In genomic region chr1:109821831-109822745, GRCh38 we compare ENCODE assay signal across 9 cellular contexts. TPM values are rescaled to one million over a fixed set of nuclear protein-coding genes. Genes with fewer than 3 reads are reported as not detected.
DNase-seq lines count a peak whose midpoint lies in the region; ATAC-seq and TF ChIP-seq lines count a peak whose summit lies in the region.
"Had no signal": no experiment of that assay in that cellular context is flagged by ENCODE, and none has a peak within 500 bp of the region (broad histone marks: within the 10 kb centered on the region; RNA-seq: fewer than 3 reads in every experiment).

No MANE protein-coding gene starts in this region.

- no peaks in the 10 kb centered on the region for H3K36me3 Mint-ChIP-seq in activated T-cell treated with anti-CD3 and anti-CD28 coated beads, Interleukin-2, amount 50 U/mL, for 72 hours (ENCODE audit: insufficient read depth in 2 of 2)
- no peaks in the 10 kb centered on the region for H3K36me3 Mint-ChIP-seq in activated T-cell treated with anti-CD3 and anti-CD28 coated beads, Interleukin-2, amount 50 U/mL, for 4 hours (ENCODE audit: insufficient read depth)
- H3K36me3 Mint-ChIP-seq in activated T-helper 2 cell treated with anti-CD3 and anti-CD28 coated beads, Interferon-gamma antibody, Interleukin-2, Interleukin-4, amounts not matched to agents 10 μg/mL and 5 μg/mL and 100 μg/mL, durations not matched to agents 14 hours and 24 hours and 36 hours (ENCODE audit: low read depth) = no peaks in the 10 kb centered on the region
- no peaks in the 10 kb centered on the region for H3K36me3 Mint-ChIP-seq in type B pancreatic cell

- H3K27me3 Mint-ChIP-seq in activated T-cell treated with anti-CD3 and anti-CD28 coated beads, Interleukin-2, amount 50 U/mL, for 72 hours (ENCODE audit: low read depth) = no peaks in the 10 kb centered on the region
- no peaks in the 10 kb centered on the region for H3K27me3 Mint-ChIP-seq in activated T-cell treated with anti-CD3 and anti-CD28 coated beads, Interleukin-2, amount 50 U/mL, for 4 hours (ENCODE audit: low read depth)
- no peaks in the 10 kb centered on the region for H3K27me3 Mint-ChIP-seq in activated T-helper 2 cell treated with anti-CD3 and anti-CD28 coated beads, Interferon-gamma antibody, Interleukin-2, Interleukin-4, amounts not matched to agents 10 μg/mL and 5 μg/mL and 100 μg/mL, durations not matched to agents 14 hours and 24 hours and 36 hours (ENCODE audit: low read depth)
- no peaks in the 10 kb centered on the region for H3K27me3 Mint-ChIP-seq in type B pancreatic cell

- intact Hi-C loops in activated T-helper 2 cell treated with anti-CD3 and anti-CD28 coated beads, Interferon-gamma antibody, Interleukin-2, Interleukin-4, amounts not matched to agents 10 μg/mL and 5 μg/mL and 100 μg/mL, durations not matched to agents 14 hours and 24 hours and 36 hours (cut with micrococcal nuclease) = no loop called here

- no peak for TF ChIP-seq CTCF in type B pancreatic cell (conservative IDR thresholded peaks at IDR 0.05)

- ATAC-seq in activated T-cell treated with anti-CD3 and anti-CD28 coated beads, Interleukin-2, amount 50 U/mL, for 72 hours (replicated peaks in 1 of 2) = peak in 1 of 2 donors; percentile 38
- no peak for ATAC-seq in activated T-cell treated with anti-CD3 and anti-CD28 coated beads, Interleukin-2, amount 50 U/mL, for 4 hours

- H3K9me3 Mint-ChIP-seq in activated T-cell treated with anti-CD3 and anti-CD28 coated beads, Interleukin-2, amount 50 U/mL, for 72 hours = no peaks in the 10 kb centered on the region
- H3K9me3 Mint-ChIP-seq in activated T-cell treated with anti-CD3 and anti-CD28 coated beads, Interleukin-2, amount 50 U/mL, for 4 hours = no peaks in the 10 kb centered on the region
- H3K9me3 Mint-ChIP-seq in activated T-helper 2 cell treated with anti-CD3 and anti-CD28 coated beads, Interferon-gamma antibody, Interleukin-2, Interleukin-4, amounts not matched to agents 10 μg/mL and 5 μg/mL and 100 μg/mL, durations not matched to agents 14 hours and 24 hours and 36 hours = no peaks in the 10 kb centered on the region
- no peaks in the 10 kb centered on the region for H3K9me3 Mint-ChIP-seq in type B pancreatic cell

- peaks cover 56% of the 10 kb centered on the region for H3K4me1 Mint-ChIP-seq in activated T-cell treated with anti-CD3 and anti-CD28 coated beads, Interleukin-2, amount 50 U/mL, for 72 hours (ENCODE audit: low read depth)
- peaks cover 7% of the 10 kb centered on the region for H3K4me1 Mint-ChIP-seq in activated T-cell treated with anti-CD3 and anti-CD28 coated beads, Interleukin-2, amount 50 U/mL, for 4 hours (ENCODE audit: low read depth)
- H3K4me1 Mint-ChIP-seq in activated T-helper 2 cell treated with anti-CD3 and anti-CD28 coated beads, Interferon-gamma antibody, Interleukin-2, Interleukin-4, amounts not matched to agents 10 μg/mL and 5 μg/mL and 100 μg/mL, durations not matched to agents 14 hours and 24 hours and 36 hours (ENCODE audit: low read depth) = peaks cover 74% of the 10 kb centered on the region
- H3K4me1 Mint-ChIP-seq in type B pancreatic cell (ENCODE audit: unreplicated experiment) = peaks cover 5% of the 10 kb centered on the region

- peak overlapping the region; percentile 46 to 58 for H3K4me3 Mint-ChIP-seq in activated T-cell treated with anti-CD3 and anti-CD28 coated beads, Interleukin-2, amount 50 U/mL, for 72 hours
- no peak overlapping the region for H3K4me3 Mint-ChIP-seq in activated T-cell treated with anti-CD3 and anti-CD28 coated beads, Interleukin-2, amount 50 U/mL, for 4 hours
- H3K4me3 Mint-ChIP-seq in activated T-helper 2 cell treated with anti-CD3 and anti-CD28 coated beads, Interferon-gamma antibody, Interleukin-2, Interleukin-4, amounts not matched to agents 10 μg/mL and 5 μg/mL and 100 μg/mL, durations not matched to agents 14 hours and 24 hours and 36 hours (ENCODE audit: low read depth) = no peak overlapping the region
- no peak overlapping the region for H3K4me3 Mint-ChIP-seq in type B pancreatic cell

- H3K27ac Mint-ChIP-seq in activated T-cell treated with anti-CD3 and anti-CD28 coated beads, Interleukin-2, amount 50 U/mL, for 72 hours = peak overlapping the region; percentile 60
- peak overlapping the region; percentile 84 for H3K27ac Mint-ChIP-seq in activated T-helper 2 cell treated with anti-CD3 and anti-CD28 coated beads, Interferon-gamma antibody, Interleukin-2, Interleukin-4, amounts not matched to agents 10 μg/mL and 5 μg/mL and 100 μg/mL, durations not matched to agents 14 hours and 24 hours and 36 hours
- H3K27ac Mint-ChIP-seq in type B pancreatic cell = no peak overlapping the region

- no peak for DNase-seq in activated T-cell treated with anti-CD3 and anti-CD28 coated beads, Interleukin-2, amount 50 U/mL, for 72 hours
- DNase-seq in activated T-cell treated with anti-CD3 and anti-CD28 coated beads, Interleukin-2, amount 50 U/mL, for 4 hours = no peak
- DNase-seq in activated T-helper 2 cell treated with anti-CD3 and anti-CD28 coated beads, Interferon-gamma antibody, Interleukin-2, Interleukin-4, amounts not matched to agents 10 μg/mL and 5 μg/mL and 100 μg/mL, durations not matched to agents 14 hours and 24 hours and 36 hours (ENCODE audit: low spot score) = no peak
- DNase-seq in islet precursor cell (peak; percentile 50), type B pancreatic cell (ENCODE audit: extremely low spot score, unreplicated experiment) (peak; percentile 51), SW 1271 (lab: John Stamatoyannopoulos, UW) (no peak), NOMO-1 treated with DMSO at 0.1 percent for 48 hours (lab: John Stamatoyannopoulos, UW; ENCODE audit: unreplicated experiment) (no peak), cerebellar cortex (ENCODE audit: low spot score) (no peak)
- DNase-seq: cerebellar nuclear complex had no signal

RNA-seq across cellular contexts. Expression of gene EPS8L3, which starts 58.4 kb away (rescaled TPM):
- not detected for total RNA-seq in activated T-cell treated with anti-CD3 and anti-CD28 coated beads, Interleukin-2, amount 50 U/mL, for 72 hours
- not detected for total RNA-seq in activated T-cell treated with anti-CD3 and anti-CD28 coated beads, Interleukin-2, amount 50 U/mL, for 4 hours
- not detected in 2 replicates for total RNA-seq in activated T-helper 2 cell treated with anti-CD3 and anti-CD28 coated beads, Interferon-gamma antibody, Interleukin-2, Interleukin-4, amounts not matched to agents 10 μg/mL and 5 μg/mL and 100 μg/mL, durations not matched to agents 14 hours and 24 hours and 36 hours
- total RNA-seq in type B pancreatic cell (ENCODE audit: low replicate concordance) = 9.9 and 19.1 TPM in 2 replicates

Comparison
In these comparisons a context has a peak if more than half of its experiments do, and no peak if none do; other contexts are left out.
1. H3K4me3 Mint-ChIP-seq: peak in activated T-cell treated with anti-CD3 and anti-CD28 coated beads, Interleukin-2, amount 50 U/mL, for 72 hours (2 of 2); none in activated T-cell treated with anti-CD3 and anti-CD28 coated beads, Interleukin-2, amount 50 U/mL, for 4 hours (single experiment), activated T-helper 2 cell treated with anti-CD3 and anti-CD28 coated beads, Interferon-gamma antibody, Interleukin-2, Interleukin-4, amounts not matched to agents 10 μg/mL and 5 μg/mL and 100 μg/mL, durations not matched to agents 14 hours and 24 hours and 36 hours (single experiment) and type B pancreatic cell (single experiment).
2. DNase-seq: peak in islet precursor cell (single experiment) and type B pancreatic cell (single experiment); none in activated T-cell treated with anti-CD3 and anti-CD28 coated beads, Interleukin-2, amount 50 U/mL, for 72 hours (0 of 2), activated T-cell treated with anti-CD3 and anti-CD28 coated beads, Interleukin-2, amount 50 U/mL, for 4 hours (single experiment), activated T-helper 2 cell treated with anti-CD3 and anti-CD28 coated beads, Interferon-gamma antibody, Interleukin-2, Interleukin-4, amounts not matched to agents 10 μg/mL and 5 μg/mL and 100 μg/mL, durations not matched to agents 14 hours and 24 hours and 36 hours (single experiment), SW 1271 (0 of 2), NOMO-1 treated with DMSO at 0.1 percent for 48 hours (single experiment) and cerebellar cortex (single experiment).
3. RNA of gene EPS8L3, which starts 58.4 kb away (total RNA-seq): 9.9 to 19.1 TPM in type B pancreatic cell; not detected in activated T-cell treated with anti-CD3 and anti-CD28 coated beads, Interleukin-2, amount 50 U/mL, for 4 hours, not detected in activated T-cell treated with anti-CD3 and anti-CD28 coated beads, Interleukin-2, amount 50 U/mL, for 72 hours and not detected in activated T-helper 2 cell treated with anti-CD3 and anti-CD28 coated beads, Interferon-gamma antibody, Interleukin-2, Interleukin-4, amounts not matched to agents 10 μg/mL and 5 μg/mL and 100 μg/mL, durations not matched to agents 14 hours and 24 hours and 36 hours; every median in the first group is over 10 times any median in the second.